19 cellular contexts compared by ENCODE assay signal in the genomic region with DNA sequence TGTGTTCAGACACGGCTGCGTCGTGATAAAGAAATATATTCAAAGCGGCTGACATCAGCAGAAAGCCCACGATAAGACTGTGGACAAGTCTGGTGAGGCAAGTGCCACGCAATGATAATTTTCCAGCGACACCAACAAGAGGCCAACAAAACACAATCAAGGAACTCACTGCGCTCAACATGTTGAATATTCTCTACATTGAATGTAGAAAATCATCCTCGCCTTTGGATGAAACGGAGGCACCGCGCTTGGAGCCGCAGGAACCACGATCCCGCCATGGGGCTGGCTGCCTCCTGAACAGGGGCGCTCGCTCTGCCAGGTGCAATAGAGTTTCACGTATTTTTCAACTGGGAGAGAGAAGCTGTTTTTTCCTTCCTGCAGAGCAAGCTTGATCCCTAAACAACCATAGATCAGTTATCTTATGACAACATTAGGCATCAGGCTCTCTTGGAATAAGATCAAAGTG.
DNase-seq lines count a peak whose midpoint lies in the region; ATAC-seq, FAIRE-seq and TF ChIP-seq lines count a peak whose summit lies in the region.
"Had no signal": no experiment of that assay in that cellular context is flagged by ENCODE, and none has a peak within 500 bp of the region (broad histone marks: within the 10 kb centered on the region; RNA-seq: fewer than 3 reads in every experiment).

No MANE protein-coding gene starts in this region.

- H3K4me1 ChIP-seq in H9 (ENCODE audit: insufficient read depth, low read length) (no peaks in the 10 kb centered on the region), K562 (replicated peaks in 1 of 2; ENCODE audit: control insufficient read depth in 2 of 2, insufficient read depth in 2 of 2, low read length in 2 of 2) (peaks cover 8 to 12% of the 10 kb centered on the region in 2 experiments; a peak in 4 of 5 replicates), MM.1S (ENCODE audit: low read length) (no peaks in the 10 kb centered on the region)
- H3K4me1 ChIP-seq: BE2C had no signal

- no peak overlapping the region for H3T11ph ChIP-seq in H9 (ENCODE audit: low read length)

- no peak for TF ChIP-seq EP300 in K562 (IDR thresholded peaks at IDR 0.05; ENCODE audit: low read length)

- no peak overlapping the region for H3K27ac ChIP-seq in H9 (ENCODE audit: insufficient read length, low read depth, low read length)
- no peak overlapping the region for H3K27ac ChIP-seq in K562 (ENCODE audit: extremely low read depth, low read depth, low read length)
- no peak overlapping the region for H3K27ac ChIP-seq in MM.1S (ENCODE audit: low read length)
- H3K27ac ChIP-seq: HL-60, PC-9 had no signal

- no peaks in the 10 kb centered on the region for H3K9me3 ChIP-seq in H9 (ENCODE audit: control insufficient read depth, low read depth, low read length)
- no peaks in the 10 kb centered on the region for H3K9me3 ChIP-seq in K562 (replicated peaks; ENCODE audit: control insufficient read depth, insufficient read depth, low read depth, low read length)
- H3K9me3 ChIP-seq in MM.1S (replicated peaks; ENCODE audit: insufficient read depth, low read length): no peaks in the 10 kb centered on the region
- H3K9me3 ChIP-seq: BE2C had no signal

- no peaks in the 10 kb centered on the region for H3K9me2 ChIP-seq in MM.1S (replicated peaks; ENCODE audit: insufficient read depth, low read length)

- CTCF ChIA-PET in K562 (lab: Yijun Ruan, JAX; ENCODE audit: low intra/inter-chr PET ratio): no interaction called here

- H3K4me2 ChIP-seq in H9 (ENCODE audit: insufficient read depth, insufficient read length, low read length) (no peak overlapping the region), K562 (ENCODE audit: insufficient read depth, low read length) (no peak overlapping the region), MM.1S (ENCODE audit: low read depth, low read length) (no peak overlapping the region)
- H3K4me2 ChIP-seq: PC-9 had no signal

- WGBS in H9 (ENCODE audit: extremely low coverage, insufficient read length, low lambda C conversion rate): no CpG with 5 or more reads among the region's 18 CpGs
- WGBS in K562 (ENCODE audit: insufficient coverage, low coverage, missing lambda C conversion rate): 52% methylated on average over 18 of the region's 18 CpGs

- H3K14ac ChIP-seq in H9 (ENCODE audit: insufficient read depth, low read length): no peak overlapping the region

- H3K27me3 ChIP-seq in H9 (ENCODE audit: insufficient read depth, low read length): no peaks in the 10 kb centered on the region
- H3K27me3 ChIP-seq in K562 (ENCODE audit: control insufficient read depth in 2 of 2, insufficient read depth in 2 of 2, low read length in 2 of 2): no peaks in the 10 kb centered on the region
- H3K27me3 ChIP-seq in MM.1S (replicated peaks; ENCODE audit: insufficient read depth, low read length): no peaks in the 10 kb centered on the region
- H3K27me3 ChIP-seq: BE2C had no signal

- H3K79me1 ChIP-seq in H9 (ENCODE audit: insufficient read depth, low read depth, low read length, poor library complexity, severe bottlenecking): no peaks in the 10 kb centered on the region

- no peak overlapping the region for H2BK120ac ChIP-seq in H9 (ENCODE audit: low read depth, low read length, poor library complexity, severe bottlenecking)

- no peak overlapping the region for H3K4me3 Mint-ChIP-seq in H9
- no peak overlapping the region for H3K4me3 Mint-ChIP-seq in mesothelial cell of epicardium
- no peak overlapping the region for H3K4me3 Mint-ChIP-seq in type B pancreatic cell
- H3K4me3 Mint-ChIP-seq: CD4-positive, alpha-beta T cell had no signal

- H3K79me2 ChIP-seq in H9 (ENCODE audit: insufficient read depth, low read length) (no peaks in the 10 kb centered on the region), K562 (ENCODE audit: control insufficient read depth, insufficient read depth, low read length) (no peaks in the 10 kb centered on the region), MM.1S (ENCODE audit: low read length) (no peaks in the 10 kb centered on the region)

- H3K23me2 ChIP-seq in H9 (ENCODE audit: insufficient read length, low read depth, low read length, poor library complexity, severe bottlenecking): no peaks in the 10 kb centered on the region

- no peak overlapping the region for H4K91ac ChIP-seq in H9 (ENCODE audit: insufficient read length, low read depth, low read length)

- no peaks in the 10 kb centered on the region for H3K27me3 Mint-ChIP-seq in H9 (ENCODE audit: low read depth)
- no peaks in the 10 kb centered on the region for H3K27me3 Mint-ChIP-seq in mesothelial cell of epicardium (ENCODE audit: low read depth)
- no peaks in the 10 kb centered on the region for H3K27me3 Mint-ChIP-seq in type B pancreatic cell
- H3K27me3 Mint-ChIP-seq: CD4-positive, alpha-beta T cell had no signal

- H3K36me3 Mint-ChIP-seq in H9 (ENCODE audit: insufficient read depth in 1 of 3, low read depth in 3 of 3): peaks cover 0 to 3% (median 0%) of the 10 kb centered on the region in 3 experiments; a peak in 3 of 7 replicates
- H3K36me3 Mint-ChIP-seq in mesothelial cell of epicardium: peaks cover 37% of the 10 kb centered on the region
- H3K36me3 Mint-ChIP-seq in type B pancreatic cell: peaks cover 39% of the 10 kb centered on the region

- no peak overlapping the region for H3K4me3 ChIP-seq in K562
- no peak overlapping the region for H3K4me3 ChIP-seq in MM.1S (ENCODE audit: low read length)
- H3K4me3 ChIP-seq: PC-9 had no signal

- peak; percentile 44; the same call in 2 of the 3 replicates for ATAC-seq in K562

- intact Hi-C loops in K562 (cut with micrococcal nuclease): no loop called here

- H4K20me1 ChIP-seq in H9 (ENCODE audit: control insufficient read depth, insufficient read depth, insufficient read length): no peaks in the 10 kb centered on the region
- no peaks in the 10 kb centered on the region for H4K20me1 ChIP-seq in K562 (replicated peaks; ENCODE audit: control insufficient read depth, insufficient read depth, low read length)
- no peaks in the 10 kb centered on the region for H4K20me1 ChIP-seq in MM.1S (ENCODE audit: insufficient read depth, low read length)

- H3K36me3 ChIP-seq in K562 (ENCODE audit: control insufficient read depth, insufficient read depth, low read length) (no peaks in the 10 kb centered on the region), MM.1S (replicated peaks; ENCODE audit: insufficient read depth, low read length) (no peaks in the 10 kb centered on the region)

- BruUV-seq in K562 (replicated peaks; lab: Mats Ljungman, UMichigan): no TSS peak

- H4K5ac ChIP-seq in H9 (ENCODE audit: insufficient read length, low read depth, low read length): no peak overlapping the region

- H2BK5ac ChIP-seq in H9 (ENCODE audit: insufficient read length, low read length): no peak overlapping the region

- H3K56ac ChIP-seq in H9 (ENCODE audit: insufficient read length, low read depth, low read length): no peak overlapping the region

- H2AK5ac ChIP-seq in H9 (ENCODE audit: insufficient read length, low read length): no peak overlapping the region

- H2BK12ac ChIP-seq in H9 (ENCODE audit: insufficient read length, low read depth, low read length): no peak overlapping the region

- H3K27ac Mint-ChIP-seq in H9 (peak overlapping the region in 2 of 3 experiments; percentile 16 to 65; a peak in 3 of 7 replicates), mesothelial cell of epicardium (peak overlapping the region; percentile 35), type B pancreatic cell (peak overlapping the region; percentile 21)
- H3K27ac Mint-ChIP-seq: CD4-positive, alpha-beta T cell had no signal

- H3F3A ChIP-seq in MM.1S (ENCODE audit: insufficient read depth, low read length): no peaks in the 10 kb centered on the region

- no peak overlapping the region for H3K18ac ChIP-seq in H9 (ENCODE audit: insufficient read length, low read depth, low read length)

- no peak for TF ChIP-seq RAD21 in K562 (CRISPR knock-in tag; conservative IDR thresholded peaks at IDR 0.05 in 1 of 2, IDR thresholded peaks at IDR 0.05 in 1 of 2)

- H3K9me1 ChIP-seq in K562 (ENCODE audit: control insufficient read depth, insufficient read depth, low read length): no peaks in the 10 kb centered on the region

- no peak overlapping the region for H2BK20ac ChIP-seq in H9 (ENCODE audit: low read depth, low read length, poor library complexity, severe bottlenecking)

- no peak for FAIRE-seq in K562 (lab: Jason Lieb, UNC)
- FAIRE-seq: GM19239, H54, HTR-8/SVneo had no signal

- TF ChIP-seq CTCF in H9 (conservative IDR thresholded peaks at IDR 0.05) (no peak), K562 (IDR thresholded peaks at IDR 0.05 in 2 of 3, conservative IDR thresholded peaks at IDR 0.05 in 1 of 3; ENCODE audit: insufficient read depth in 2 of 3, low read depth in 1 of 3, low read length in 3 of 3) (no peak), mesothelial cell of epicardium (IDR thresholded peaks at IDR 0.05; ENCODE audit: unreplicated experiment) (no peak), type B pancreatic cell (conservative IDR thresholded peaks at IDR 0.05) (no peak), MM.1S (IDR thresholded peaks at IDR 0.05; ENCODE audit: low read length) (no peak)

- DNase-seq in H9 (no peak), K562 (ENCODE audit: extremely low read depth in 1 of 4, low spot score in 3 of 4) (peak in 2 of 4 experiments; percentile 16 to 20), mesothelial cell of epicardium (ENCODE audit: low spot score in 2 of 2, unreplicated experiment in 2 of 2) (no peak), type B pancreatic cell (ENCODE audit: extremely low spot score, unreplicated experiment) (no peak), NCI-H2107 treated with DMSO at 0.1 percent for 48 hours (lab: John Stamatoyannopoulos, UW; ENCODE audit: unreplicated experiment) (no peak), MM.1S (no peak), pons (ENCODE audit: low spot score) (no peak)
- DNase-seq: BE2C; CD4-positive, alpha-beta T cell; EL; NCI-H1417 treated with DMSO at 0.1 percent for 48 hours; NCI-H1930; NCI-H510A; NCI-H774; PC-9 had no signal

- POLR2A ChIA-PET in K562 (lab: Yijun Ruan, JAX): interaction anchor here (0.7 kb wide), 1 partner anchor 12 kb away, joined by 3 read pairs; no protein-coding TSS in a partner anchor

- H3K23ac ChIP-seq in H9 (ENCODE audit: insufficient read length, low read depth, low read length): no peak overlapping the region

- H3K9ac ChIP-seq in H9 (ENCODE audit: extremely low read depth, insufficient read length, low read length) (no peak overlapping the region), K562 (ENCODE audit: insufficient read depth in 1 of 2, low read depth in 2 of 2, low read length in 2 of 2) (no peak overlapping the region), MM.1S (ENCODE audit: low read length) (no peak overlapping the region)

- no peak overlapping the region for H4K8ac ChIP-seq in H9 (replicated peaks; ENCODE audit: insufficient read length, low read depth, low read length)

- no peak overlapping the region for H3K4ac ChIP-seq in H9 (ENCODE audit: low read depth, low read length)

- H3K4me1 Mint-ChIP-seq in H9 (peaks cover 6 to 13% of the 10 kb centered on the region in 2 experiments; a peak in 2 of 4 replicates), mesothelial cell of epicardium (peaks cover 9% of the 10 kb centered on the region), type B pancreatic cell (ENCODE audit: unreplicated experiment) (peaks cover 1% of the 10 kb centered on the region)

- no peaks in the 10 kb centered on the region for H3K9me3 Mint-ChIP-seq in H9
- H3K9me3 Mint-ChIP-seq in mesothelial cell of epicardium: no peaks in the 10 kb centered on the region
- H3K9me3 Mint-ChIP-seq in type B pancreatic cell: no peaks in the 10 kb centered on the region
- H3K9me3 Mint-ChIP-seq: CD4-positive, alpha-beta T cell had no signal

- TF ChIP-seq POLR2A in K562 (conservative IDR thresholded peaks at IDR 0.05): no peak

- H2AFZ ChIP-seq in H9 (ENCODE audit: low read length) (no peak overlapping the region), K562 (ENCODE audit: low read depth, low read length) (no peak overlapping the region), MM.1S (ENCODE audit: low read length) (no peak overlapping the region)
- H2AFZ ChIP-seq: PC-9 had no signal

- in situ Hi-C loops in K562 (cut with MboI): no loop called here

- no peak overlapping the region for H2BK15ac ChIP-seq in H9 (ENCODE audit: low read depth, low read length)
